In genomic region chr15:65960586-65960985, GRCh38 we compare ENCODE assay signal across 1 cellular context.
TF ChIP-seq lines count a peak whose summit lies in the region.

No MANE protein-coding gene starts in this region.

TF ChIP-seq in K562, 482 proteins besides CTCF, POLR2A, EP300 and RAD21 (continued from another document):
- TF ChIP-seq RERE (CRISPR knock-in tag; IDR thresholded peaks at IDR 0.05; ENCODE audit: borderline replicate concordance) (no peak), TFE3 (CRISPR knock-in tag; IDR thresholded peaks at IDR 0.05) (no peak), IRF2 (CRISPR knock-in tag; IDR thresholded peaks at IDR 0.05) (no peak), RAD51 (IDR thresholded peaks at IDR 0.05; ENCODE audit: borderline replicate concordance, low read depth) (no peak), ARHGAP35 (IDR thresholded peaks at IDR 0.05; ENCODE audit: partially characterized antibody) (no peak), FOXA1 (IDR thresholded peaks at IDR 0.05; ENCODE audit: borderline replicate concordance) (no peak)
